Comparison of ENCODE assay signal across 12 cellular contexts in genomic region chr2:162021659-162022058, GRCh38. TPM values are rescaled to one million over a fixed set of nuclear protein-coding genes. Genes with fewer than 3 reads are reported as not detected.
"Had no signal": no experiment of that assay in that cellular context is flagged by ENCODE, and none has a peak within 500 bp of the region (broad histone marks: within the 10 kb centered on the region; RNA-seq: fewer than 3 reads in every experiment).

No MANE protein-coding gene starts in this region.

- H3K4me2 ChIP-seq: hepatocyte had no signal

- H3K27me3 ChIP-seq: adrenal gland, hepatocyte, transverse colon had no signal

- H3K79me2 ChIP-seq: hepatocyte had no signal

- ATAC-seq: stimulated activated memory B cell treated with anti-CD40 and anti-IgM and Interleukin-4, amounts not matched to agents 10 μg/mL and 1 μg/mL and 100 μg/mL, for 72 hours had no signal

- H3K4me1 ChIP-seq: adrenal gland, SJSA1 had no signal

- H3K9me3 Mint-ChIP-seq: stimulated activated memory B cell treated with anti-CD40 and anti-IgM and Interleukin-4, amounts not matched to agents 10 μg/mL and 1 μg/mL and 100 μg/mL, for 72 hours had no signal

- H3K9me3 ChIP-seq: adrenal gland, SJSA1, transverse colon had no signal

- H3K27ac ChIP-seq: adrenal gland, hepatocyte, SJSA1, transverse colon had no signal

- H3K36me3 Mint-ChIP-seq: stimulated activated memory B cell treated with anti-CD40 and anti-IgM and Interleukin-4, amounts not matched to agents 10 μg/mL and 1 μg/mL and 100 μg/mL, for 72 hours had no signal

- H3K36me3 ChIP-seq: adrenal gland, SJSA1, transverse colon had no signal

- FAIRE-seq: endometrium had no signal

- H3K4me3 Mint-ChIP-seq: stimulated activated memory B cell treated with anti-CD40 and anti-IgM and Interleukin-4, amounts not matched to agents 10 μg/mL and 1 μg/mL and 100 μg/mL, for 72 hours had no signal

- H2AFZ ChIP-seq: hepatocyte had no signal

- H3K4me1 Mint-ChIP-seq: stimulated activated memory B cell treated with anti-CD40 and anti-IgM and Interleukin-4, amounts not matched to agents 10 μg/mL and 1 μg/mL and 100 μg/mL, for 72 hours had no signal

- DNase-seq: activated CD4-positive, alpha-beta T cell treated with anti-CD3 and anti-CD28 coated beads, Interleukin-2, amount 50 U/mL, for 4 hours; activated gamma-delta T cell; adrenal gland; islet precursor cell; retina; stimulated activated CD4-positive, alpha-beta T cell treated with anti-CD3 and anti-CD28 coated beads, Interleukin-2, amount 100 ng/mL, for 48 hours; T-helper 9 cell; transverse colon had no signal

- H3K27ac Mint-ChIP-seq: stimulated activated memory B cell treated with anti-CD40 and anti-IgM and Interleukin-4, amounts not matched to agents 10 μg/mL and 1 μg/mL and 100 μg/mL, for 72 hours had no signal

- H3K4me3 ChIP-seq: adrenal gland, hepatocyte, SJSA1, transverse colon had no signal

RNA-seq across cellular contexts. Expression of gene DPP4, which starts 52.4 kb away (rescaled TPM):
- total RNA-seq: SJSA1 had no signal
